27 cellular contexts compared by ENCODE assay signal in genomic region chr11:21646351-21646750, GRCh38.
A peak's percentile ranks its signal among the peaks of the same experiment; 100 is the strongest.
DNase-seq lines count a peak whose midpoint lies in the region; ATAC-seq and TF ChIP-seq lines count a peak whose summit lies in the region.
"Had no signal": no experiment of that assay in that cellular context is flagged by ENCODE, and none has a peak within 500 bp of the region (broad histone marks: within the 10 kb centered on the region; RNA-seq: fewer than 3 reads in every experiment).

No MANE protein-coding gene starts in this region.

- no peak for TF ChIP-seq RAD21 in SK-N-SH (IDR thresholded peaks at IDR 0.05; ENCODE audit: low read length)

- 24% methylated on average over 1 of the region's 1 CpG for WGBS in SK-N-SH (ENCODE audit: low lambda C conversion rate)

- H3K4me1 ChIP-seq in SK-N-SH (ENCODE audit: control insufficient read depth in 1 of 2, insufficient read depth in 2 of 2, low read depth in 1 of 2, low read length in 1 of 2) (peaks cover 0 to under 1% of the 10 kb centered on the region in 2 experiments; a peak in 1 of 4 replicates), Caco-2 (no peaks in the 10 kb centered on the region)

- no peak overlapping the region for H2AFZ ChIP-seq in SK-N-SH (ENCODE audit: low read depth)

- ATAC-seq in SK-N-SH treated with all-trans-retinoic acid at 6 μM for 48 hours (no peak), GM19463 (IDR thresholded peaks at IDR 0.05; ENCODE audit: unreplicated experiment) (no peak)
- ATAC-seq: CD8-positive, alpha-beta T cell; HCT116; PC-3 had no signal

- no peaks in the 10 kb centered on the region for H4K20me1 ChIP-seq in SK-N-SH (ENCODE audit: insufficient read depth)

- H3K9me3 Mint-ChIP-seq in Caco-2 (ENCODE audit: unreplicated experiment), result no peaks in the 10 kb centered on the region

- TF ChIP-seq CTCF in SK-N-SH (IDR thresholded peaks at IDR 0.05), result no peak
- no peak for TF ChIP-seq CTCF in Caco-2 (IDR thresholded peaks at IDR 0.05; ENCODE audit: insufficient read depth in 1 of 2, low read depth in 1 of 2, low read length in 1 of 2, severe bottlenecking in 1 of 2, unreplicated experiment in 1 of 2)

- H3K36me3 ChIP-seq in SK-N-SH (replicated peaks in 1 of 2; ENCODE audit: control insufficient read depth in 1 of 2, insufficient read depth in 2 of 2, low read length in 1 of 2) (no peaks in the 10 kb centered on the region), Caco-2 (ENCODE audit: control insufficient read depth, insufficient read depth, low read length) (no peaks in the 10 kb centered on the region)

- BruUV-seq in Caco-2 (replicated peaks; lab: Mats Ljungman, UMichigan), result no TSS peak

- H3K27me3 ChIP-seq in SK-N-SH (ENCODE audit: insufficient read depth) (no peaks in the 10 kb centered on the region), Caco-2 (replicated peaks; ENCODE audit: control insufficient read depth, insufficient read depth, low read length) (no peaks in the 10 kb centered on the region)

- H3K9me2 ChIP-seq in SK-N-SH, result no peaks in the 10 kb centered on the region

- no peaks in the 10 kb centered on the region for H3K36me3 Mint-ChIP-seq in Caco-2 (ENCODE audit: insufficient read depth, unreplicated experiment)
- H3K36me3 Mint-ChIP-seq: CD8-positive, alpha-beta T cell; IgD-negative memory B cell had no signal

- POLR2A ChIA-PET in SK-N-SH (lab: Yijun Ruan, JAX), result no interaction called here
- POLR2A ChIA-PET in Caco-2 (lab: Charles Lee), result no interaction called here

- no peak overlapping the region for H3K27ac ChIP-seq in SK-N-SH (ENCODE audit: low read depth in 2 of 2, low read length in 1 of 2)
- H3K27ac ChIP-seq: 22Rv1, C4-2B, HL-60, KMS-11 had no signal

- H3K9me3 ChIP-seq in SK-N-SH (no peaks in the 10 kb centered on the region), Caco-2 (no peaks in the 10 kb centered on the region)

- H3K79me2 ChIP-seq in SK-N-SH (ENCODE audit: insufficient read depth), result no peaks in the 10 kb centered on the region

- no peak overlapping the region for H3K4me3 Mint-ChIP-seq in Caco-2 (ENCODE audit: unreplicated experiment)
- H3K4me3 Mint-ChIP-seq: B cell; CD8-positive, alpha-beta T cell; IgD-negative memory B cell; T-helper 2 cell treated with Interferon-gamma antibody and Interleukin-4, amounts not matched to agents 5 μg/mL and 100 μg/mL, for 36 hours had no signal

- H3K27me3 Mint-ChIP-seq in Caco-2 (ENCODE audit: insufficient read depth, unreplicated experiment), result peaks cover 3% of the 10 kb centered on the region
- H3K27me3 Mint-ChIP-seq: B cell, IgD-negative memory B cell had no signal

- intact Hi-C loops in Caco-2 (cut with micrococcal nuclease; ENCODE audit: unreplicated experiment), result no loop called here

- no peak overlapping the region for H3K4me2 ChIP-seq in SK-N-SH
- H3K4me2 ChIP-seq: KMS-11 had no signal

- CTCF ChIA-PET in SK-N-SH (lab: Yijun Ruan, JAX), result no interaction called here
- CTCF ChIA-PET in Caco-2 (lab: Charles Lee), result no interaction called here

- H3K27ac Mint-ChIP-seq in Caco-2 (ENCODE audit: unreplicated experiment), result no peak overlapping the region
- H3K27ac Mint-ChIP-seq: B cell; CD8-positive, alpha-beta T cell; IgD-negative memory B cell; T-helper 2 cell treated with Interferon-gamma antibody and Interleukin-4, amounts not matched to agents 5 μg/mL and 100 μg/mL, for 36 hours had no signal

- H3K9ac ChIP-seq in SK-N-SH, result no peak overlapping the region
- H3K9ac ChIP-seq: KMS-11 had no signal

- TF ChIP-seq EP300 in SK-N-SH (IDR thresholded peaks at IDR 0.05; ENCODE audit: borderline replicate concordance in 1 of 2, low read depth in 1 of 2, low read length in 1 of 2), result no peak

- no peaks in the 10 kb centered on the region for H3F3A ChIP-seq in SK-N-SH (replicated peaks; ENCODE audit: insufficient read depth)

- DNase-seq in NCI-H1105 treated with DMSO at 0.1 percent for 48 hours (lab: John Stamatoyannopoulos, UW) (peak; percentile 7), NCI-H1105 (lab: John Stamatoyannopoulos, UW) (no peak), SK-N-SH (no peak), NCI-H82 (lab: John Stamatoyannopoulos, UW) (peak; percentile 82), Caco-2 (no peak), nucleus accumbens (lab: John Stamatoyannopoulos, UW) (no peak)
- DNase-seq: CD8-positive, alpha-beta T cell; DMS 273 treated with DMSO at 0.1 percent for 48 hours; DMS79; GF-D8; NCI-H1048; NCI-H1694; NCI-H2081 treated with DMSO at 0.1 percent for 48 hours; NCI-H446; NK-92 treated with Interleukin-12 subunit alpha and Interleukin-12 subunit beta, amount 100 ng/mL, for 24 hours; PC-3; T-helper 1 cell had no signal

- H3K4me3 ChIP-seq in SK-N-SH (ENCODE audit: low read depth in 2 of 2, low read length in 1 of 2), result no peak overlapping the region
- no peak overlapping the region for H3K4me3 ChIP-seq in Caco-2 (ENCODE audit: low read depth, low read length)

- H3K4me1 Mint-ChIP-seq in Caco-2 (ENCODE audit: low read depth, unreplicated experiment), result no peaks in the 10 kb centered on the region
- H3K4me1 Mint-ChIP-seq: B cell had no signal

TF ChIP-seq in SK-N-SH, 30 proteins besides CTCF, POLR2A, EP300 and RAD21:
- TF ChIP-seq FOXM1 (IDR thresholded peaks at IDR 0.05; ENCODE audit: low read depth) (no peak), GATA2 (CRISPR knock-in tag; IDR thresholded peaks at IDR 0.05) (peak; percentile 34; the same call in 1 of the 2 replicates)

TF ChIP-seq in SK-N-SH treated with all-trans-retinoic acid at 6 μM for 48 hours, 23 proteins besides CTCF, POLR2A, EP300 and RAD21:
- no peak for TF ChIP-seq ISL1 (CRISPR knock-in tag; IDR thresholded peaks at IDR 0.05)
- TF ChIP-seq ESRRG (CRISPR knock-in tag; IDR thresholded peaks at IDR 0.05), result no peak

Comparison
In these comparisons a context has a peak if more than half of its experiments do, and no peak if none do; other contexts are left out.
1. DNase-seq: peak in NCI-H1105 treated with DMSO at 0.1 percent for 48 hours (single experiment) and NCI-H82 (single experiment); none in NCI-H1105 (single experiment), SK-N-SH (single experiment), Caco-2 (0 of 2) and nucleus accumbens (0 of 56).